In the genomic region with DNA sequence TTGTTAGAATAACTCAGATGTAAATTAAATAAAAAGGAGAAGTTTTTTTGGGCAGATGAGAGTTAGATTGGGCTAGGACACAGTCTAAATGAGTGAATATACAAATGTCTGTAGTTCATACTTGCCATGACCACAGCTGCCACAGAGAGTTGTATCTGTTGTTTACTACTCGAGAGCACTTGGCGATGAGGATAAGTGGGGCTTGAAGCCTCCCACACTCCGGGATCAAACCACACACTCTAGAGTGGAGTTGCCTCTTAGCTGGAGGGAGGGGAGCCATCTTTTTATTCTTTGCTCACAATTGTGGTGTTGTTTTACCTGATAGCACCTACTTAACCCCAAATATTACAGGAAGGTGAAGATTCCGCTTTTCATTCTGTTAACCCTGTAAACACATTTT, we compare ENCODE assay signal across 1 cellular context.
TF ChIP-seq lines count a peak whose summit lies in the region.

No MANE protein-coding gene starts in this region.

TF ChIP-seq in SK-N-SH, 30 proteins besides CTCF, POLR2A, EP300 and RAD21 (continued from another document):
- TF ChIP-seq, protein P1, sequence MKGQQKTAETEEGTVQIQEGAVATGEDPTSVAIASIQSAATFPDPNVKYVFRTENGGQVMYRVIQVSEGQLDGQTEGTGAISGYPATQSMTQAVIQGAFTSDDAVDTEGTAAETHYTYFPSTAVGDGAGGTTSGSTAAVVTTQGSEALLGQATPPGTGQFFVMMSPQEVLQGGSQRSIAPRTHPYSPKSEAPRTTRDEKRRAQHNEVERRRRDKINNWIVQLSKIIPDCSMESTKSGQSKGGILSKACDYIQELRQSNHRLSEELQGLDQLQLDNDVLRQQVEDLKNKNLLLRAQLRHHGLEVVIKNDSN (IDR thresholded peaks at IDR 0.05; ENCODE audit: borderline replicate concordance, low read depth): no peak
- no peak for TF ChIP-seq NRF1 (IDR thresholded peaks at IDR 0.05; ENCODE audit: low read depth, low read length)
